Comparison of ENCODE assay signal across 8 cellular contexts in the genomic region with DNA sequence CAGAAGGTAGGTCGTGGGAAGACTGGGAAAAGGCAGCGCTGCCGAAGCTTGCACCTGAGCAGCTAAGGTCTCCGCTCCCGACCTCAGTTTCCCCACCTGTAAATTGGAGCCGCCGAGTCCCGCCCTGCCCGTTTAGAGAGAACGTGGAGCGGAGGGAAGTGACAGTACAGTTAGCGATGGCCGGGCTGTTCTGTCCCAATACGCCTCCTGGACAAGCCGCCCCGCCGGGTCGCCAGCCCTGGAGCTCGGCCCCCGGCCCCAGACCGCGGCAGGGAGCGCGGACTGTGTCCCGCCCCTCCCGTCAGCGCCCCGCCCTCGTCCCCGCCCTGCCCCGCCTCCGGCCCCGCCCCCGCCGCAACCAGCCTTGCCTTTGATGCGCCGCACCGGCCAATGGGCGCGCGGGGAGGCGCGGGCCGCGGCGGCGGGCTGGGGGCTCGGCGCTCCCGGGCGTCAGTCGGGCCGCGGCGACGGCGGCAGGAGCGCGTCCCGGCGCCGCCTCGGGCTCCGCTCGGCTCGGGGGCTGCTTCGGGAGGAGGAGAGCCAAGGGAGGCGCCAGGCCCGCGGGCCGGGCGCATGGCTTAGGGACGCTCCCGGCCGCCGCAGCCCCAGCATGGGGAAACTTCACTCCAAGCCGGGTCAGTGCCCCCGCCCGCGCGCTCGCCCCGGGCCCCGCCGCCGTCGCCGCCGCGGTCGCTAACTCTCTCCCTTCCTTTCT. TPM values are rescaled to one million over a fixed set of nuclear protein-coding genes. Genes with fewer than 3 reads are reported as not detected.
DNase-seq lines count a peak whose midpoint lies in the region; ATAC-seq and TF ChIP-seq lines count a peak whose summit lies in the region.

A gene with protein sequence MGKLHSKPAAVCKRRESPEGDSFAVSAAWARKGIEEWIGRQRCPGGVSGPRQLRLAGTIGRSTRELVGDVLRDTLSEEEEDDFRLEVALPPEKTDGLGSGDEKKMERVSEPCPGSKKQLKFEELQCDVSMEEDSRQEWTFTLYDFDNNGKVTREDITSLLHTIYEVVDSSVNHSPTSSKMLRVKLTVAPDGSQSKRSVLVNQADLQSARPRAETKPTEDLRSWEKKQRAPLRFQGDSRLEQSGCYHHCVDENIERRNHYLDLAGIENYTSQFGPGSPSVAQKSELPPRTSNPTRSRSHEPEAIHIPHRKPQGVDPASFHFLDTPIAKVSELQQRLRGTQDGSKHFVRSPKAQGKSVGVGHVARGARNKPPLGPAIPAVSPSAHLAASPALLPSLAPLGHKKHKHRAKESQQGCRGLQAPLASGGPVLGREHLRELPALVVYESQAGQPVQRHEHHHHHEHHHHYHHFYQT (plus strand): TSS at position 453 of the 715 bp plus-strand sequence. CDS start 158 bp downstream, at position 611.

- H3K9ac ChIP-seq in SK-N-MC (ENCODE audit: insufficient read length): no peak within 1 kb of the TSS

- H3K27ac ChIP-seq in CD4-positive, CD25-positive, alpha-beta regulatory T cell (ENCODE audit: insufficient read depth, low read length, poor library complexity, severe bottlenecking): peak within 1 kb of the TSS; percentile 63
- H3K27ac ChIP-seq in SK-N-MC (no peak within 1 kb of the TSS), heart right ventricle (peak within 1 kb of the TSS in 2 of 10 donors; percentile 13 to 28)

- H3K36me3 Mint-ChIP-seq in CD4-positive, CD25-positive, alpha-beta regulatory T cell: peaks cover under 1% of the 10 kb centered on the region
- H3K36me3 Mint-ChIP-seq in activated naive CD4-positive, alpha-beta T cell treated with anti-CD3 and anti-CD28 coated beads, Interleukin-2, amount 50 U/mL, for 24 hours: no peaks in the 10 kb centered on the region
- H3K36me3 Mint-ChIP-seq in type B pancreatic cell: peaks cover 11% of the 10 kb centered on the region

- H3K4me3 Mint-ChIP-seq in CD4-positive, CD25-positive, alpha-beta regulatory T cell: peak within 1 kb of the TSS; percentile 83 to 97 (median 93)
- peak within 1 kb of the TSS; percentile 90 for H3K4me3 Mint-ChIP-seq in activated naive CD4-positive, alpha-beta T cell treated with anti-CD3 and anti-CD28 coated beads, Interleukin-2, amount 50 U/mL, for 24 hours
- peak within 1 kb of the TSS; percentile 91 for H3K4me3 Mint-ChIP-seq in type B pancreatic cell

- H3K27me3 Mint-ChIP-seq in CD4-positive, CD25-positive, alpha-beta regulatory T cell: peaks cover 30% of the 10 kb centered on the region
- H3K27me3 Mint-ChIP-seq in activated naive CD4-positive, alpha-beta T cell treated with anti-CD3 and anti-CD28 coated beads, Interleukin-2, amount 50 U/mL, for 24 hours: no peaks in the 10 kb centered on the region
- peaks cover 35% of the 10 kb centered on the region for H3K27me3 Mint-ChIP-seq in type B pancreatic cell

- intact Hi-C loops in heart right ventricle (cut with DNase I): loop anchor here in 2 of 10 donors (10.0 kb wide), 2 partner anchors 97 to 173 kb away; no protein-coding TSS in a partner anchor

- ATAC-seq in CD4-positive, CD25-positive, alpha-beta regulatory T cell (ENCODE audit: low read depth in 2 of 2): peak; percentile 72
- ATAC-seq in GM19463 (IDR thresholded peaks at IDR 0.05; ENCODE audit: unreplicated experiment) (peak; percentile 86), heart right ventricle (peak; percentile 78 to 91 (median 86))

- peaks cover 0 to 31% (median 19%) of the 10 kb centered on the region in 4 donors for H3K4me1 Mint-ChIP-seq in CD4-positive, CD25-positive, alpha-beta regulatory T cell
- peaks cover 34% of the 10 kb centered on the region for H3K4me1 Mint-ChIP-seq in activated naive CD4-positive, alpha-beta T cell treated with anti-CD3 and anti-CD28 coated beads, Interleukin-2, amount 50 U/mL, for 24 hours
- H3K4me1 Mint-ChIP-seq in type B pancreatic cell (ENCODE audit: unreplicated experiment): peaks cover 29% of the 10 kb centered on the region

- peaks cover 0 to 14% (median 2%) of the 10 kb centered on the region in 7 donors for H3K9me3 Mint-ChIP-seq in CD4-positive, CD25-positive, alpha-beta regulatory T cell
- H3K9me3 Mint-ChIP-seq in activated naive CD4-positive, alpha-beta T cell treated with anti-CD3 and anti-CD28 coated beads, Interleukin-2, amount 50 U/mL, for 24 hours: no peaks in the 10 kb centered on the region
- no peaks in the 10 kb centered on the region for H3K9me3 Mint-ChIP-seq in type B pancreatic cell

- no peaks in the 10 kb centered on the region for H3K27me3 ChIP-seq in CD4-positive, CD25-positive, alpha-beta regulatory T cell (ENCODE audit: control insufficient read depth, insufficient read depth, low read length)
- H3K27me3 ChIP-seq in heart right ventricle: peaks cover 0 to 54% (median 34%) of the 10 kb centered on the region in 7 donors

- peak within 1 kb of the TSS; percentile 74 to 89 (median 85) for H3K27ac Mint-ChIP-seq in CD4-positive, CD25-positive, alpha-beta regulatory T cell
- H3K27ac Mint-ChIP-seq in activated naive CD4-positive, alpha-beta T cell treated with anti-CD3 and anti-CD28 coated beads, Interleukin-2, amount 50 U/mL, for 24 hours: peak within 1 kb of the TSS; percentile 70
- peak within 1 kb of the TSS; percentile 72 for H3K27ac Mint-ChIP-seq in type B pancreatic cell

- H3K36me3 ChIP-seq in CD4-positive, CD25-positive, alpha-beta regulatory T cell (ENCODE audit: control insufficient read depth, insufficient read depth, low read length): no peaks in the 10 kb centered on the region
- H3K36me3 ChIP-seq in SK-N-MC (ENCODE audit: insufficient read depth, low read length): no peaks in the 10 kb centered on the region
- no peaks in the 10 kb centered on the region for H3K36me3 ChIP-seq in heart right ventricle

- no peak for TF ChIP-seq CTCF in heart right ventricle (IDR thresholded peaks at IDR 0.05)
- no peak for TF ChIP-seq CTCF in type B pancreatic cell (conservative IDR thresholded peaks at IDR 0.05)

- peaks cover 34% of the 10 kb centered on the region for H3K4me1 ChIP-seq in CD4-positive, CD25-positive, alpha-beta regulatory T cell (ENCODE audit: control insufficient read depth, insufficient read depth, low read length, poor library complexity, severe bottlenecking)
- H3K4me1 ChIP-seq in heart right ventricle: peaks cover 0 to 14% (median 9%) of the 10 kb centered on the region in 9 donors

- WGBS in heart right ventricle, 2 donors: 1% methylated on average over 61 to 91 of the region's 91 CpGs

- peak within 1 kb of the TSS; percentile 53 for H3K4me3 ChIP-seq in CD4-positive, CD25-positive, alpha-beta regulatory T cell (ENCODE audit: low read depth, low read length)
- peak within 1 kb of the TSS; percentile 64 for H3K4me3 ChIP-seq in SK-N-MC
- peak within 1 kb of the TSS; percentile 40 to 68 (median 66) for H3K4me3 ChIP-seq in heart right ventricle

- peaks cover 2 to 10% of the 10 kb centered on the region in 2 experiments for H3K9me3 ChIP-seq in CD4-positive, CD25-positive, alpha-beta regulatory T cell (ENCODE audit: control insufficient read depth in 2 of 2, low read length in 2 of 2)
- H3K9me3 ChIP-seq in SK-N-MC (ENCODE audit: low read depth, low read length) (no peaks in the 10 kb centered on the region), heart right ventricle (no peaks in the 10 kb centered on the region)

- DNase-seq in CD4-positive, CD25-positive, alpha-beta regulatory T cell: peak; percentile 53 to 69 (median 64)
- peak; percentile 64 for DNase-seq in HK-2 (ENCODE audit: unreplicated experiment)
- no peak for DNase-seq in SK-N-MC (ENCODE audit: low read depth, low spot score)
- peak; percentile 54 to 72 for DNase-seq in heart right ventricle
- peak; percentile 68 for DNase-seq in pons (ENCODE audit: low spot score)
- DNase-seq in type B pancreatic cell (ENCODE audit: extremely low spot score, unreplicated experiment): peak; percentile 86

RNA-seq across cellular contexts. Expression of the gene that starts here (rescaled TPM):
- total RNA-seq in CD4-positive, CD25-positive, alpha-beta regulatory T cell: 2.4 TPM
- under 1 TPM in 3 of 4 donors, not detected in 1; 0.10 to 0.76 (median 0.54) TPM for polyA plus RNA-seq in CD4-positive, CD25-positive, alpha-beta regulatory T cell
- total RNA-seq in heart right ventricle (1 to 10 TPM in 1 of 10 donors, under 1 TPM in 9; 0.22 to 1.1 (median 0.52) TPM), type B pancreatic cell (ENCODE audit: low replicate concordance) (33.8 and 43.2 TPM in 2 replicates)
- under 1 TPM; 0.22 TPM for polyA plus RNA-seq in heart right ventricle

Comparison
In these comparisons a context has a peak if more than half of its experiments do, and no peak if none do; other contexts are left out.
1. RNA of the gene that starts here (total RNA-seq): 33.8 to 43.2 TPM in type B pancreatic cell; 2.4 TPM in CD4-positive, CD25-positive, alpha-beta regulatory T cell (single experiment) and 0.22 to 1.1 TPM in heart right ventricle; every median in the first group is over 10 times any median in the second.
2. Peak in every context shown above with its lines, with median percentiles within 50 percentile points of each other: ATAC-seq, H3K4me3 ChIP-seq, H3K27ac Mint-ChIP-seq and H3K4me3 Mint-ChIP-seq.